Comparison of ENCODE assay signal across 8 cellular contexts in the genomic region with DNA sequence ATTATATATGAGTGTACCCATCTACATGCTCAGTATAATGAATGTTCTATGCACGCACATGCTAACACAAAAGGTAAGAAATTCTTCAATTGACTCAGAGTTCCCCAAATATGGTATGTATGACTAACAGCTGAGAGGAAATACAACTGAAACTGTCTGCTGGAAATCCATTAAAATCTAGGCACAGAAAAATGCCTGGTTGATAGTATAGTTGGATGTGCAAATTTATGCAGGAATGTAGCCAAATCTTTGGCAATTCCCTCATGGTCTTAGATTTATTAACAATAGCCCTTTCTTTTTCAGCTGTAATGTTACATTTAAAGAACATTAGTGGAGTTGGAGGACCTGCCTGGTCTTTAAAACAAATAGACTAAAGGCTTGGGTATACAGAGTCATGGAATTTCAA. TPM values are rescaled to one million over a fixed set of nuclear protein-coding genes. Genes with fewer than 3 reads are reported as not detected.
A peak's percentile ranks its signal among the peaks of the same experiment; 100 is the strongest.
DNase-seq lines count a peak whose midpoint lies in the region; ATAC-seq and TF ChIP-seq lines count a peak whose summit lies in the region.

No MANE protein-coding gene starts in this region.

- peaks cover 64% of the 10 kb centered on the region for H3K4me1 Mint-ChIP-seq in brain

- peaks cover 35% of the 10 kb centered on the region for H3K36me3 Mint-ChIP-seq in brain

- no peak overlapping the region for H3K27ac ChIP-seq in body of pancreas

- TF ChIP-seq CTCF in GM12865 (IDR thresholded peaks at IDR 0.05; ENCODE audit: insufficient read depth, low read depth, low read length, missing control alignments) = no peak
- TF ChIP-seq CTCF in brain (conservative IDR thresholded peaks at IDR 0.05) = no peak
- TF ChIP-seq CTCF in body of pancreas (IDR thresholded peaks at IDR 0.05) = no peak

- H3K9me3 Mint-ChIP-seq in brain = no peaks in the 10 kb centered on the region

- peak overlapping the region in 4 of 5 experiments; percentile 38 to 79 (median 66) for H3K4me3 Mint-ChIP-seq in brain

- H3K27me3 ChIP-seq in body of pancreas = no peaks in the 10 kb centered on the region

- no peaks in the 10 kb centered on the region for H3K36me3 ChIP-seq in body of pancreas (replicated peaks in 1 of 2; ENCODE audit: insufficient read depth in 1 of 2, low read depth in 2 of 2)

- DNase-seq in GM12865 (ENCODE audit: low read depth) = peak; percentile 49
- no peak for DNase-seq in body of pancreas
- no peak for DNase-seq in stimulated activated CD8-positive, alpha-beta memory T cell treated with anti-CD3 and anti-CD28 coated beads, Interleukin-4, amount 100 ng/mL, for 48 hours
- no peak for DNase-seq in sciatic nerve (ENCODE audit: low spot score)
- DNase-seq in NCI-H2029 (lab: John Stamatoyannopoulos, UW) = no peak

- 82 to 91% methylated on average over 1 of the region's 1 CpG for WGBS in body of pancreas, 2 donors

- H3K27me3 Mint-ChIP-seq in brain = peaks cover 8% of the 10 kb centered on the region

- ATAC-seq in GM21447 (IDR thresholded peaks at IDR 0.05; ENCODE audit: unreplicated experiment) = peak; percentile 82
- peak; percentile 89 for ATAC-seq in HG03565 (IDR thresholded peaks at IDR 0.05; ENCODE audit: unreplicated experiment)
- ATAC-seq in body of pancreas = no peak
- no peak for ATAC-seq in sciatic nerve

- intact Hi-C loops in body of pancreas (cut with DNase I) = no loop called here
- intact Hi-C loops in sciatic nerve (cut with DNase I) = no loop called here

- H3K9me3 ChIP-seq in body of pancreas = no peaks in the 10 kb centered on the region

- no peak for TF ChIP-seq POLR2A in body of pancreas (IDR thresholded peaks at IDR 0.05)

- peak overlapping the region in 2 of 5 experiments; percentile 74 to 99 for H3K27ac Mint-ChIP-seq in brain

- no peak overlapping the region for H3K4me3 ChIP-seq in GM12865 (ENCODE audit: low read depth, low read length)
- H3K4me3 ChIP-seq in body of pancreas = no peak overlapping the region

- H3K4me1 ChIP-seq in body of pancreas = peaks cover 5% of the 10 kb centered on the region

RNA-seq across cellular contexts. Expression of gene CAMK2D, which starts 5.5 kb away (rescaled TPM):
- polyA plus RNA-seq in brain (ENCODE audit: insufficient read depth, low read depth, low replicate concordance) = 6.0 TPM
- total RNA-seq in body of pancreas = 10 to 100 TPM; 25.7 to 29.3 TPM
- total RNA-seq in sciatic nerve = 41.3 TPM

Comparison
In these comparisons a context has a peak if more than half of its experiments do, and no peak if none do; other contexts are left out.
1. ATAC-seq: peak in GM21447 (single experiment) and HG03565 (single experiment); none in body of pancreas (single experiment) and sciatic nerve (single experiment).